ENCODE assay signal across 8 cellular contexts in genomic region chr3:109532257-109533216, GRCh38.
A peak's percentile ranks its signal among the peaks of the same experiment; 100 is the strongest.
DNase-seq lines count a peak whose midpoint lies in the region; ATAC-seq and TF ChIP-seq lines count a peak whose summit lies in the region.

No MANE protein-coding gene starts in this region.

- BruUV-seq in Panc1 (replicated peaks; lab: Mats Ljungman, UMichigan): no TSS peak

- POLR2A ChIA-PET in AG04450 (lab: Yijun Ruan, JAX): interaction anchor here (0.6 kb wide), 1 partner anchor 63 kb away, joined by 3 read pairs; no protein-coding TSS in a partner anchor
- POLR2A ChIA-PET in Panc1 (lab: Charles Lee): no interaction called here

- peaks cover 4% of the 10 kb centered on the region; the same call in 1 of the 2 replicates for H3K9me3 ChIP-seq in AG04450 (ENCODE audit: control insufficient read depth, insufficient read depth, low read length)
- no peaks in the 10 kb centered on the region for H3K9me3 ChIP-seq in Panc1 (ENCODE audit: control insufficient read depth, insufficient read depth, low read depth, low read length)
- H3K9me3 ChIP-seq in adrenal gland (replicated peaks in 1 of 3): no peaks in the 10 kb centered on the region

- CTCF ChIA-PET in AG04450 (lab: Charles Lee): interaction anchor here (0.6 to 1.8 kb wide), 11 partner anchors 383 to 1804 kb away, joined by 3 to 14 read pairs (median 3); no protein-coding TSS in a partner anchor
- CTCF ChIA-PET in Panc1 (lab: Charles Lee): no interaction called here

- TF ChIP-seq CTCF in AG04450 (IDR thresholded peaks at IDR 0.05; ENCODE audit: low read depth, low read length) (peak; percentile 77), Panc1 (IDR thresholded peaks at IDR 0.05) (peak; percentile 45), adrenal gland (IDR thresholded peaks at IDR 0.05) (peak in 5 of 6 experiments; percentile 22 to 57 (median 39))

- H3K27ac ChIP-seq in AG04450 (ENCODE audit: low read depth, low read length): no peak overlapping the region
- no peak overlapping the region for H3K27ac ChIP-seq in Panc1 (ENCODE audit: low read length)
- no peak overlapping the region for H3K27ac ChIP-seq in adrenal gland

- no peaks in the 10 kb centered on the region for H3K4me1 ChIP-seq in Panc1 (ENCODE audit: control insufficient read depth, insufficient read depth, low read length)
- no peaks in the 10 kb centered on the region for H3K4me1 ChIP-seq in adrenal gland (replicated peaks in 1 of 2)

- intact Hi-C loops in Panc1 (cut with micrococcal nuclease; ENCODE audit: unreplicated experiment) (loop anchor here (10.0 kb wide), 1 partner anchor 782 kb away; no protein-coding TSS in a partner anchor), adrenal gland (cut with DNase I) (no loop called here), left colon (cut with DNase I, micrococcal nuclease) (loop anchor here in 1 of 2 donors (10.0 kb wide), 1 partner anchor 782 kb away; no protein-coding TSS in a partner anchor)

- H3K36me3 ChIP-seq in Panc1 (ENCODE audit: control insufficient read depth, insufficient read depth, low read length) (no peaks in the 10 kb centered on the region), adrenal gland (replicated peaks in 1 of 2) (no peaks in the 10 kb centered on the region)

- no peak for TF ChIP-seq POLR2A in adrenal gland (IDR thresholded peaks at IDR 0.05)

- 59 to 76% (median 67%) methylated on average over 6 of the region's 6 CpGs for WGBS in adrenal gland, 4 donors

- ATAC-seq in GM21390 (IDR thresholded peaks at IDR 0.05; ENCODE audit: unreplicated experiment) (peak; percentile 75), Panc1 (peak; percentile 69; the same call in 1 of the 2 replicates), left colon (peak; percentile 44), GM21423 (IDR thresholded peaks at IDR 0.05; ENCODE audit: unreplicated experiment) (no peak)
- ATAC-seq in stimulated activated naive CD8-positive, alpha-beta T cell treated with anti-CD3 and anti-CD28 coated beads, Interleukin-15, Interleukin-2, amounts not matched to agents 100 U/mL and 50 U/mL, for 24 hours: peak; percentile 63

- H3K27me3 ChIP-seq in AG04450 (ENCODE audit: control insufficient read depth, insufficient read depth, low read length): no peaks in the 10 kb centered on the region
- no peaks in the 10 kb centered on the region for H3K27me3 ChIP-seq in Panc1 (ENCODE audit: control insufficient read depth, insufficient read depth, low read length)
- H3K27me3 ChIP-seq in adrenal gland: no peaks in the 10 kb centered on the region

- H3K4me3 ChIP-seq in AG04450 (ENCODE audit: low read depth, low read length) (no peak overlapping the region), Panc1 (ENCODE audit: low read depth in 2 of 2, low read length in 2 of 2) (no peak overlapping the region), adrenal gland (no peak overlapping the region)

- in situ Hi-C loops in Panc1 (cut with HindIII; ENCODE audit: low pct_unique_long_range_greater_than_20kb, low sequenced_read_pairs): no loop called here

- DNase-seq in AG04450 (ENCODE audit: low read depth, low spot score): peak; percentile 82
- no peak for DNase-seq in Panc1 (ENCODE audit: low read depth, low spot score)
- DNase-seq in adrenal gland: peak; percentile 18 to 79 (median 47)
- peak in 1 of 2 donors; percentile 36 for DNase-seq in left colon
- peak; percentile 34 for DNase-seq in stimulated activated naive CD8-positive, alpha-beta T cell treated with anti-CD3 and anti-CD28 coated beads, Interleukin-15, Interleukin-2, amounts not matched to agents 100 U/mL and 50 U/mL, for 24 hours
- DNase-seq in NCI-H128 (lab: John Stamatoyannopoulos, UW; ENCODE audit: unreplicated experiment): no peak

Comparison
In these comparisons a context has a peak if more than half of its experiments do, and no peak if none do; other contexts are left out.
1. DNase-seq: peak in AG04450 (single experiment), adrenal gland (7 of 7) and stimulated activated naive CD8-positive, alpha-beta T cell treated with anti-CD3 and anti-CD28 coated beads, Interleukin-15, Interleukin-2, amounts not matched to agents 100 U/mL and 50 U/mL, for 24 hours (single experiment); none in Panc1 (single experiment) and NCI-H128 (single experiment).
2. Peak in every context shown above with its lines, with median percentiles within 50 percentile points of each other: CTCF ChIP-seq.